In genomic region chr12:62730649-62731377, GRCh38 we compare ENCODE assay signal across 8 cellular contexts.
A peak's percentile ranks its signal among the peaks of the same experiment; 100 is the strongest.
DNase-seq lines count a peak whose midpoint lies in the region; ATAC-seq and TF ChIP-seq lines count a peak whose summit lies in the region.

No MANE protein-coding gene starts in this region.

- peak overlapping the region; percentile 25 for H3K18ac ChIP-seq in mesendoderm (ENCODE audit: low read length)

- no CpG with 5 or more reads among the region's 5 CpGs for WGBS in mesendoderm (ENCODE audit: extremely low coverage, insufficient coverage, low lambda C conversion rate)

- no peak for TF ChIP-seq CTCF in brain microvascular endothelial cell (IDR thresholded peaks at IDR 0.05; ENCODE audit: low read depth, low read length, missing control alignments)

- peak overlapping the region; percentile 25 for H2BK15ac ChIP-seq in mesendoderm (replicated peaks; ENCODE audit: low read depth)

- in situ Hi-C loops in Caki2 (cut with HindIII; ENCODE audit: low pct_unique_long_range_greater_than_20kb, low sequenced_read_pairs) (no loop called here), brain microvascular endothelial cell (cut with HindIII; ENCODE audit: low pct_ligation_motif_present, low sequenced_read_pairs) (no loop called here)

- no peak overlapping the region for H3K4me3 Mint-ChIP-seq in stimulated activated memory B cell treated with anti-CD40 and anti-IgM and Interleukin-4, amounts not matched to agents 10 μg/mL and 1 μg/mL and 100 μg/mL, for 72 hours
- H3K4me3 Mint-ChIP-seq in activated T-helper 2 cell treated with anti-CD3 and anti-CD28 coated beads, Interferon-gamma antibody, Interleukin-2, Interleukin-4, amounts not matched to agents 10 μg/mL and 5 μg/mL and 100 μg/mL, durations not matched to agents 14 hours and 24 hours and 36 hours (ENCODE audit: low read depth), result no peak overlapping the region

- peak overlapping the region; percentile 49 for H3K56ac ChIP-seq in mesendoderm (ENCODE audit: low read length)

- H3K36me3 ChIP-seq in brain microvascular endothelial cell (replicated peaks) (no peaks in the 10 kb centered on the region), mesendoderm (ENCODE audit: control insufficient read depth, insufficient read depth, low read length) (no peaks in the 10 kb centered on the region)

- H3K27ac ChIP-seq in brain microvascular endothelial cell (peak overlapping the region; percentile 97), mesendoderm (ENCODE audit: low read depth, low read length) (no peak overlapping the region)

- peaks cover 13% of the 10 kb centered on the region for H3K4me1 ChIP-seq in mesendoderm (ENCODE audit: control insufficient read depth, low read depth, low read length)

- no peaks in the 10 kb centered on the region for H3K9me3 Mint-ChIP-seq in stimulated activated memory B cell treated with anti-CD40 and anti-IgM and Interleukin-4, amounts not matched to agents 10 μg/mL and 1 μg/mL and 100 μg/mL, for 72 hours
- no peaks in the 10 kb centered on the region for H3K9me3 Mint-ChIP-seq in activated T-helper 2 cell treated with anti-CD3 and anti-CD28 coated beads, Interferon-gamma antibody, Interleukin-2, Interleukin-4, amounts not matched to agents 10 μg/mL and 5 μg/mL and 100 μg/mL, durations not matched to agents 14 hours and 24 hours and 36 hours

- peaks cover 3% of the 10 kb centered on the region for H3K79me1 ChIP-seq in mesendoderm (ENCODE audit: low read length)

- no peak overlapping the region for H4K8ac ChIP-seq in mesendoderm (ENCODE audit: low read depth, low read length)

- H3K4ac ChIP-seq in mesendoderm (ENCODE audit: low read depth, low read length), result peak overlapping the region; percentile 88

- H3K23ac ChIP-seq in mesendoderm (ENCODE audit: low read length), result no peak overlapping the region

- no peaks in the 10 kb centered on the region for H3K36me3 Mint-ChIP-seq in stimulated activated memory B cell treated with anti-CD40 and anti-IgM and Interleukin-4, amounts not matched to agents 10 μg/mL and 1 μg/mL and 100 μg/mL, for 72 hours
- H3K36me3 Mint-ChIP-seq in activated T-helper 2 cell treated with anti-CD3 and anti-CD28 coated beads, Interferon-gamma antibody, Interleukin-2, Interleukin-4, amounts not matched to agents 10 μg/mL and 5 μg/mL and 100 μg/mL, durations not matched to agents 14 hours and 24 hours and 36 hours (ENCODE audit: low read depth), result no peaks in the 10 kb centered on the region

- no peak overlapping the region for H3K27ac Mint-ChIP-seq in stimulated activated memory B cell treated with anti-CD40 and anti-IgM and Interleukin-4, amounts not matched to agents 10 μg/mL and 1 μg/mL and 100 μg/mL, for 72 hours
- no peak overlapping the region for H3K27ac Mint-ChIP-seq in activated T-helper 2 cell treated with anti-CD3 and anti-CD28 coated beads, Interferon-gamma antibody, Interleukin-2, Interleukin-4, amounts not matched to agents 10 μg/mL and 5 μg/mL and 100 μg/mL, durations not matched to agents 14 hours and 24 hours and 36 hours

- H3K4me3 ChIP-seq in brain microvascular endothelial cell (ENCODE audit: low read depth, low read length) (no peak overlapping the region), mesendoderm (ENCODE audit: low read length) (no peak overlapping the region)

- peaks cover 2% of the 10 kb centered on the region for H3K79me2 ChIP-seq in mesendoderm (ENCODE audit: control insufficient read depth, insufficient read depth, low read length)

- no peak for ATAC-seq in HG03175 (IDR thresholded peaks at IDR 0.05; ENCODE audit: unreplicated experiment)
- ATAC-seq in stimulated activated memory B cell treated with anti-CD40 and anti-IgM and Interleukin-4, amounts not matched to agents 10 μg/mL and 1 μg/mL and 100 μg/mL, for 72 hours, result no peak

- peak overlapping the region; percentile 94 for H2BK120ac ChIP-seq in mesendoderm (ENCODE audit: low read depth, low read length)

- H2AK5ac ChIP-seq in mesendoderm (ENCODE audit: low read length), result peak overlapping the region; percentile 10

- H3K27me3 ChIP-seq in brain microvascular endothelial cell (replicated peaks) (no peaks in the 10 kb centered on the region), mesendoderm (ENCODE audit: insufficient read depth, low read length, poor library complexity) (no peaks in the 10 kb centered on the region)

- intact Hi-C loops in activated T-helper 2 cell treated with anti-CD3 and anti-CD28 coated beads, Interferon-gamma antibody, Interleukin-2, Interleukin-4, amounts not matched to agents 10 μg/mL and 5 μg/mL and 100 μg/mL, durations not matched to agents 14 hours and 24 hours and 36 hours (cut with micrococcal nuclease), result no loop called here

- peak overlapping the region; percentile 17 for H2BK5ac ChIP-seq in mesendoderm (ENCODE audit: low read length)

- no peak overlapping the region for H3K4me2 ChIP-seq in mesendoderm (ENCODE audit: low read length)

- no peak overlapping the region for H4K5ac ChIP-seq in mesendoderm (ENCODE audit: low read length)

- H3K27me3 Mint-ChIP-seq in stimulated activated memory B cell treated with anti-CD40 and anti-IgM and Interleukin-4, amounts not matched to agents 10 μg/mL and 1 μg/mL and 100 μg/mL, for 72 hours, result no peaks in the 10 kb centered on the region
- peaks cover 10% of the 10 kb centered on the region for H3K27me3 Mint-ChIP-seq in activated T-helper 2 cell treated with anti-CD3 and anti-CD28 coated beads, Interferon-gamma antibody, Interleukin-2, Interleukin-4, amounts not matched to agents 10 μg/mL and 5 μg/mL and 100 μg/mL, durations not matched to agents 14 hours and 24 hours and 36 hours (ENCODE audit: low read depth)

- peaks cover 13% of the 10 kb centered on the region for H3K4me1 Mint-ChIP-seq in stimulated activated memory B cell treated with anti-CD40 and anti-IgM and Interleukin-4, amounts not matched to agents 10 μg/mL and 1 μg/mL and 100 μg/mL, for 72 hours
- H3K4me1 Mint-ChIP-seq in activated T-helper 2 cell treated with anti-CD3 and anti-CD28 coated beads, Interferon-gamma antibody, Interleukin-2, Interleukin-4, amounts not matched to agents 10 μg/mL and 5 μg/mL and 100 μg/mL, durations not matched to agents 14 hours and 24 hours and 36 hours (ENCODE audit: low read depth), result peaks cover 7% of the 10 kb centered on the region

- DNase-seq in Caki2 (ENCODE audit: low read depth) (peak; percentile 63), LoVo (ENCODE audit: low spot score) (peak; percentile 66), brain microvascular endothelial cell (peak; percentile 81), mesendoderm (no peak), iPS-NIHi11 (ENCODE audit: low spot score) (no peak)
- DNase-seq in activated T-helper 2 cell treated with anti-CD3 and anti-CD28 coated beads, Interferon-gamma antibody, Interleukin-2, Interleukin-4, amounts not matched to agents 10 μg/mL and 5 μg/mL and 100 μg/mL, durations not matched to agents 14 hours and 24 hours and 36 hours (ENCODE audit: low spot score), result no peak

- H3K9ac ChIP-seq in mesendoderm (ENCODE audit: low read length), result peak overlapping the region; percentile 27

Comparison
In these comparisons a context has a peak if more than half of its experiments do, and no peak if none do; other contexts are left out.
1. DNase-seq: peak in Caki2 (single experiment), LoVo (single experiment) and brain microvascular endothelial cell (single experiment); none in mesendoderm (single experiment), iPS-NIHi11 (single experiment) and activated T-helper 2 cell treated with anti-CD3 and anti-CD28 coated beads, Interferon-gamma antibody, Interleukin-2, Interleukin-4, amounts not matched to agents 10 μg/mL and 5 μg/mL and 100 μg/mL, durations not matched to agents 14 hours and 24 hours and 36 hours (single experiment).